In genomic region chr21:31326478-31327247, GRCh38 we compare ENCODE assay signal across 8 cellular contexts. TPM values are rescaled to one million over a fixed set of nuclear protein-coding genes. Genes with fewer than 3 reads are reported as not detected.
DNase-seq lines count a peak whose midpoint lies in the region; ATAC-seq and TF ChIP-seq lines count a peak whose summit lies in the region.

No MANE protein-coding gene starts in this region.

- no peaks in the 10 kb centered on the region for H3K4me1 Mint-ChIP-seq in Calu3 (ENCODE audit: low read depth, unreplicated experiment)

- DNase-seq in UCSD-AML1 (lab: John Stamatoyannopoulos, UW; ENCODE audit: unreplicated experiment) (peak; percentile 49), foreskin fibroblast (peak; percentile 33 to 62), NCI-H524 (lab: John Stamatoyannopoulos, UW) (no peak), DMS53 (lab: John Stamatoyannopoulos, UW) (no peak), NCI-H2196 (lab: John Stamatoyannopoulos, UW; ENCODE audit: unreplicated experiment) (no peak), Calu3 (no peak)

- no peaks in the 10 kb centered on the region for H3K27me3 Mint-ChIP-seq in Calu3 (ENCODE audit: unreplicated experiment)

- H3K4me3 ChIP-seq in foreskin fibroblast (ENCODE audit: low read depth in 1 of 2, low read length in 2 of 2), result no peak overlapping the region

- CTCF ChIA-PET in Calu3 (lab: Charles Lee), result no interaction called here

- no TSS peak for BruUV-seq in Calu3 (replicated peaks; lab: Mats Ljungman, UMichigan)

- no peak overlapping the region for H3K27ac Mint-ChIP-seq in Calu3 (ENCODE audit: unreplicated experiment)

- TF ChIP-seq CTCF in foreskin fibroblast (IDR thresholded peaks at IDR 0.05; ENCODE audit: low read depth, low read length), result no peak
- no peak for TF ChIP-seq CTCF in Calu3 (IDR thresholded peaks at IDR 0.05; ENCODE audit: unreplicated experiment)

- ATAC-seq in GM19035 (IDR thresholded peaks at IDR 0.05; ENCODE audit: unreplicated experiment) (peak; percentile 98), HG03066 (IDR thresholded peaks at IDR 0.05; ENCODE audit: low read depth, unreplicated experiment) (peak; percentile 95)

- no peaks in the 10 kb centered on the region for H3K36me3 Mint-ChIP-seq in Calu3 (ENCODE audit: insufficient read depth, unreplicated experiment)

- no peak overlapping the region for H3K4me3 Mint-ChIP-seq in Calu3 (ENCODE audit: low read depth, unreplicated experiment)

- no peaks in the 10 kb centered on the region for H3K9me3 Mint-ChIP-seq in Calu3 (ENCODE audit: low read depth, unreplicated experiment)

- intact Hi-C loops in Calu3 (cut with micrococcal nuclease; ENCODE audit: unreplicated experiment), result no loop called here

RNA-seq across cellular contexts. Expression of gene TIAM1, which starts 17.4 kb away (rescaled TPM):
- 15.2 and 18.2 TPM in 2 replicates for total RNA-seq in Calu3 (2022)

Comparison
In these comparisons a context has a peak if more than half of its experiments do, and no peak if none do; other contexts are left out.
1. DNase-seq: peak in UCSD-AML1 (single experiment) and foreskin fibroblast (2 of 2); none in NCI-H524 (0 of 2), DMS53 (single experiment), NCI-H2196 (single experiment) and Calu3 (single experiment).